In genomic region chr18:61833387-61833786, GRCh38 we compare ENCODE assay signal across 10 cellular contexts. TPM values are rescaled to one million over a fixed set of nuclear protein-coding genes. Genes with fewer than 3 reads are reported as not detected.
A peak's percentile ranks its signal among the peaks of the same experiment; 100 is the strongest.
DNase-seq lines count a peak whose midpoint lies in the region; ATAC-seq and TF ChIP-seq lines count a peak whose summit lies in the region.
"Had no signal": no experiment of that assay in that cellular context is flagged by ENCODE, and none has a peak within 500 bp of the region (broad histone marks: within the 10 kb centered on the region; RNA-seq: fewer than 3 reads in every experiment).

No MANE protein-coding gene starts in this region.

- H3K36me3 ChIP-seq in right lobe of liver (no peaks in the 10 kb centered on the region), OCI-LY7 (ENCODE audit: insufficient read depth, low read length) (no peaks in the 10 kb centered on the region)

- no peak overlapping the region for H2AFZ ChIP-seq in OCI-LY7 (ENCODE audit: low read length)

- TF ChIP-seq CTCF in VCaP (conservative IDR thresholded peaks at IDR 0.05) (no peak), right lobe of liver (IDR thresholded peaks at IDR 0.05) (no peak), OCI-LY7 (conservative IDR thresholded peaks at IDR 0.05; ENCODE audit: low read length) (no peak)
- TF ChIP-seq CTCF in activated CD8-positive, alpha-beta T cell treated with anti-CD3 and anti-CD28 coated beads for 36 hours (IDR thresholded peaks at IDR 0.05) = no peak

- H3K4me1 ChIP-seq in right lobe of liver (peaks cover 0 to 21% (median 7%) of the 10 kb centered on the region in 4 donors), OCI-LY7 (ENCODE audit: insufficient read depth, low read length, poor library complexity, severe bottlenecking) (no peaks in the 10 kb centered on the region)

- H3K9me3 ChIP-seq in right lobe of liver = no peaks in the 10 kb centered on the region
- H3K9me3 ChIP-seq in OCI-LY7 (ENCODE audit: low read length) = no peaks in the 10 kb centered on the region

- intact Hi-C loops in right lobe of liver (cut with DNase I) (no loop called here), OCI-LY7 (cut with micrococcal nuclease; ENCODE audit: unreplicated experiment) (no loop called here)
- intact Hi-C loops in activated CD8-positive, alpha-beta T cell treated with anti-CD3 and anti-CD28 coated beads for 36 hours (cut with micrococcal nuclease) = no loop called here

- POLR2A ChIA-PET in activated CD8-positive, alpha-beta T cell treated with anti-CD3 and anti-CD28 coated beads for 36 hours (lab: Charles Lee) = no interaction called here
- POLR2A ChIA-PET in OCI-LY7 (lab: Charles Lee) = no interaction called here

- peaks cover 17% of the 10 kb centered on the region for H3K4me1 Mint-ChIP-seq in activated CD8-positive, alpha-beta T cell treated with anti-CD3 and anti-CD28 coated beads for 36 hours (ENCODE audit: low read depth)

- peak; percentile 49 to 84 (median 70) for ATAC-seq in right lobe of liver
- no peak for ATAC-seq in activated CD8-positive, alpha-beta T cell treated with anti-CD3 and anti-CD28 coated beads for 36 hours

- WGBS in right lobe of liver (ENCODE audit: insufficient coverage, low coverage, low lambda C conversion rate, missing lambda C conversion rate) = 11% methylated on average over 5 of the region's 5 CpGs

- no peak overlapping the region for H3K4me2 ChIP-seq in OCI-LY7 (ENCODE audit: low read length)

- no peaks in the 10 kb centered on the region for H3K79me2 ChIP-seq in OCI-LY7 (ENCODE audit: insufficient read depth, low read depth, low read length)

- H3K4me3 ChIP-seq in right lobe of liver (no peak overlapping the region), OCI-LY7 (ENCODE audit: low read depth, low read length, poor library complexity, severe bottlenecking) (no peak overlapping the region)

- H3K27me3 Mint-ChIP-seq in activated CD8-positive, alpha-beta T cell treated with anti-CD3 and anti-CD28 coated beads for 36 hours = peaks cover 7% of the 10 kb centered on the region

- no peaks in the 10 kb centered on the region for H4K20me1 ChIP-seq in OCI-LY7 (ENCODE audit: insufficient read depth, low read length)

- no peaks in the 10 kb centered on the region for H3K9me3 Mint-ChIP-seq in activated CD8-positive, alpha-beta T cell treated with anti-CD3 and anti-CD28 coated beads for 36 hours
- H3K9me3 Mint-ChIP-seq: T-helper 1 cell treated with Interleukin-12 subunit alpha and Interleukin-12 subunit beta and Interleukin-4 antibody, amounts not matched to agents 30 μg/mL and 1 μg/mL, for 36 hours had no signal

- CTCF ChIA-PET in activated CD8-positive, alpha-beta T cell treated with anti-CD3 and anti-CD28 coated beads for 36 hours (lab: Charles Lee) = no interaction called here
- CTCF ChIA-PET in OCI-LY7 (lab: Charles Lee; ENCODE audit: unreplicated experiment) = no interaction called here

- H3K27me3 ChIP-seq in right lobe of liver = no peaks in the 10 kb centered on the region

- H3K4me3 Mint-ChIP-seq in activated CD8-positive, alpha-beta T cell treated with anti-CD3 and anti-CD28 coated beads for 36 hours = no peak overlapping the region
- H3K4me3 Mint-ChIP-seq: T-helper 1 cell treated with Interleukin-12 subunit alpha and Interleukin-12 subunit beta and Interleukin-4 antibody, amounts not matched to agents 30 μg/mL and 1 μg/mL, for 36 hours had no signal

- H3K27ac ChIP-seq in VCaP (peak overlapping the region; percentile 23; the same call in 1 of the 2 replicates), right lobe of liver (peak overlapping the region in 2 of 3 donors; percentile 8 to 18), OCI-LY7 (ENCODE audit: low read depth, low read length, poor library complexity, severe bottlenecking) (no peak overlapping the region), caudate nucleus (ENCODE audit: low read depth, low read length) (no peak overlapping the region)

- DNase-seq in DMS53 (lab: John Stamatoyannopoulos, UW) = peak; percentile 53
- peak; percentile 37 for DNase-seq in KG1 (lab: John Stamatoyannopoulos, UW)
- no peak for DNase-seq in right lobe of liver
- no peak for DNase-seq in activated CD8-positive, alpha-beta T cell treated with anti-CD3 and anti-CD28 coated beads for 36 hours
- no peak for DNase-seq in OCI-LY7 (ENCODE audit: low spot score)
- DNase-seq in erythroblast (lab: John Stamatoyannopoulos, UW) = no peak
- DNase-seq in caudate nucleus (lab: John Stamatoyannopoulos, UW) = no peak
- DNase-seq: nucleus accumbens had no signal

- H3K27ac Mint-ChIP-seq in activated CD8-positive, alpha-beta T cell treated with anti-CD3 and anti-CD28 coated beads for 36 hours = no peak overlapping the region
- H3K27ac Mint-ChIP-seq: T-helper 1 cell treated with Interleukin-12 subunit alpha and Interleukin-12 subunit beta and Interleukin-4 antibody, amounts not matched to agents 30 μg/mL and 1 μg/mL, for 36 hours had no signal

- no peak for TF ChIP-seq POLR2A in right lobe of liver (IDR thresholded peaks at IDR 0.05)
- no peak for TF ChIP-seq POLR2A in erythroblast (IDR thresholded peaks at IDR 0.05; ENCODE audit: low read length)

- H3K36me3 Mint-ChIP-seq in activated CD8-positive, alpha-beta T cell treated with anti-CD3 and anti-CD28 coated beads for 36 hours (ENCODE audit: low read depth) = no peaks in the 10 kb centered on the region

- no TSS peak for BruUV-seq in OCI-LY7 (replicated peaks; lab: Mats Ljungman, UMichigan)

- H3K9me2 ChIP-seq in OCI-LY7 (ENCODE audit: insufficient read depth, low read length) = no peaks in the 10 kb centered on the region

RNA-seq across cellular contexts. Expression of gene RNF152, which starts 59.4 kb away (rescaled TPM):
- total RNA-seq in right lobe of liver = 100 to 1,000 TPM in 1 of 6 experiments, 10 to 100 TPM in 5; 19.5 to 101 (median 54.1) TPM
- total RNA-seq in activated CD8-positive, alpha-beta T cell treated with anti-CD3 and anti-CD28 coated beads for 36 hours = under 1 TPM; 0.16 to 0.18 TPM
- total RNA-seq in OCI-LY7 (2014; rRNA removed; shearing (Covaris generic)) = not detected in 2 replicates
- total RNA-seq in OCI-LY7 (2022) = not detected in 2 replicates

Comparison
In these comparisons a context has a peak if more than half of its experiments do, and no peak if none do; other contexts are left out.
1. DNase-seq: peak in DMS53 (single experiment) and KG1 (single experiment); none in right lobe of liver (0 of 3), activated CD8-positive, alpha-beta T cell treated with anti-CD3 and anti-CD28 coated beads for 36 hours (single experiment), OCI-LY7 (single experiment), erythroblast (0 of 2) and caudate nucleus (0 of 61).
2. H3K27ac ChIP-seq: peak in VCaP (single experiment) and right lobe of liver (2 of 3); none in OCI-LY7 (single experiment) and caudate nucleus (single experiment).
3. RNA of gene RNF152, which starts 59.4 kb away (total RNA-seq): 19.5 to 101 TPM in right lobe of liver; 0.16 to 0.18 TPM in activated CD8-positive, alpha-beta T cell treated with anti-CD3 and anti-CD28 coated beads for 36 hours and not detected in OCI-LY7; every median in the first group is over 10 times any median in the second.